13 cellular contexts compared by ENCODE assay signal in genomic region chr9:35606726-35607125, GRCh38. TPM values are rescaled to one million over a fixed set of nuclear protein-coding genes. Genes with fewer than 3 reads are reported as not detected.
DNase-seq lines count a peak whose midpoint lies in the region; ATAC-seq, FAIRE-seq and TF ChIP-seq lines count a peak whose summit lies in the region.
"Had no signal": no experiment of that assay in that cellular context is flagged by ENCODE, and none has a peak within 500 bp of the region (broad histone marks: within the 10 kb centered on the region; RNA-seq: fewer than 3 reads in every experiment).

No MANE protein-coding gene starts in this region.

- H3K36me3 ChIP-seq in HEK293 (ENCODE audit: control insufficient read depth in 2 of 2, insufficient read depth in 1 of 2, low read length in 2 of 2) (peaks cover 0 to 41% of the 10 kb centered on the region in 2 experiments; a peak in 1 of 3 replicates), astrocyte (ENCODE audit: insufficient read depth, low read length) (no peaks in the 10 kb centered on the region)

- TF ChIP-seq CTCF in AG04449 (IDR thresholded peaks at IDR 0.05; ENCODE audit: insufficient read depth, low read length, missing control alignments), result no peak
- TF ChIP-seq CTCF in HEK293 (tag by site-specific recombination; IDR thresholded peaks at IDR 0.05), result no peak
- TF ChIP-seq CTCF in astrocyte (IDR thresholded peaks at IDR 0.05; ENCODE audit: insufficient read depth, low read depth, low read length), result no peak

- H3K9me3 Mint-ChIP-seq in astrocyte (ENCODE audit: unreplicated experiment) (no peaks in the 10 kb centered on the region), naive B cell (no peaks in the 10 kb centered on the region)

- H4K20me1 ChIP-seq in astrocyte (ENCODE audit: insufficient read depth, low read length), result peaks cover 17% of the 10 kb centered on the region

- peak overlapping the region; percentile 36 for H3K27ac Mint-ChIP-seq in astrocyte (ENCODE audit: unreplicated experiment)
- peak overlapping the region in 4 of 6 donors; percentile 46 to 93 (median 86) for H3K27ac Mint-ChIP-seq in naive B cell

- peaks cover 16% of the 10 kb centered on the region for H3K36me3 Mint-ChIP-seq in astrocyte (ENCODE audit: low read depth, unreplicated experiment)
- H3K36me3 Mint-ChIP-seq in naive B cell, result peaks cover 5 to 6% of the 10 kb centered on the region in 2 donors

- peaks cover 16% of the 10 kb centered on the region for H3K79me2 ChIP-seq in astrocyte (ENCODE audit: insufficient read depth, low read length)

- no peaks in the 10 kb centered on the region for H3K27me3 ChIP-seq in astrocyte (ENCODE audit: insufficient read depth, low read length)
- H3K27me3 ChIP-seq: body of pancreas had no signal

- DNase-seq in AG04449 (ENCODE audit: low read depth, low spot score) (no peak), astrocyte (ENCODE audit: low read depth) (no peak), naive B cell (no peak), DMS153 (lab: John Stamatoyannopoulos, UW) (no peak), NCI-H1092 (lab: John Stamatoyannopoulos, UW) (no peak)
- DNase-seq: body of pancreas, SHP77 had no signal

- H3K9me3 ChIP-seq in HEK293 (ENCODE audit: control insufficient read depth, insufficient read depth, low read depth, low read length) (no peaks in the 10 kb centered on the region), astrocyte (ENCODE audit: insufficient read depth, low read depth, low read length) (no peaks in the 10 kb centered on the region)
- H3K9me3 ChIP-seq: body of pancreas, prostate gland had no signal

- POLR2A ChIA-PET in AG04449 (lab: Yijun Ruan, JAX) (no interaction called here), HEK293 (lab: Yijun Ruan, JAX) (no interaction called here)

- H3K4me3 Mint-ChIP-seq in astrocyte (ENCODE audit: unreplicated experiment), result peak overlapping the region; percentile 70
- peak overlapping the region; percentile 10 to 99 (median 78) for H3K4me3 Mint-ChIP-seq in naive B cell

- H3K27ac ChIP-seq in HEK293 (ENCODE audit: extremely low read depth, low read depth, low read length) (no peak overlapping the region), astrocyte (ENCODE audit: low read depth, low read length) (no peak overlapping the region)

- peak overlapping the region; percentile 34 for H3K4me2 ChIP-seq in astrocyte (ENCODE audit: low read length)

- H3K27me3 Mint-ChIP-seq in astrocyte (ENCODE audit: low read depth, unreplicated experiment) (no peaks in the 10 kb centered on the region), naive B cell (no peaks in the 10 kb centered on the region)

- H3K4me3 ChIP-seq in AG04449 (ENCODE audit: low read depth, low read length) (peak overlapping the region; percentile 18; the same call in 1 of the 2 replicates), HEK293 (ENCODE audit: low read depth, low read length) (no peak overlapping the region), astrocyte (ENCODE audit: insufficient read depth, low read depth, low read length) (no peak overlapping the region)

- no peak for FAIRE-seq in astrocyte (lab: Jason Lieb, UNC)
- FAIRE-seq: HTR-8/SVneo, islet of Langerhans had no signal

- ATAC-seq in naive B cell (ENCODE audit: low read depth in 2 of 2) (no peak), GM21737 (IDR thresholded peaks at IDR 0.05; ENCODE audit: unreplicated experiment) (no peak), HG03139 (IDR thresholded peaks at IDR 0.05; ENCODE audit: unreplicated experiment) (no peak)
- ATAC-seq: body of pancreas had no signal

- no peak overlapping the region for H2AFZ ChIP-seq in astrocyte (ENCODE audit: low read depth, low read length)

- CTCF ChIA-PET in AG04449 (lab: Yijun Ruan, JAX) (interaction anchor here (1.2 kb wide), 1 partner anchor 54 kb away, joined by 3 read pairs; no protein-coding TSS in a partner anchor), HEK293 (lab: Yijun Ruan, JAX) (interaction anchor here (0.6 to 1.2 kb wide), 2 partner anchors 9 to 10 kb away, joined by 3 to 6 read pairs; no protein-coding TSS in a partner anchor)

- no peak overlapping the region for H3K9ac ChIP-seq in astrocyte (ENCODE audit: low read length)

- no peaks in the 10 kb centered on the region for H3K4me1 ChIP-seq in HEK293 (ENCODE audit: control insufficient read depth, insufficient read depth, low read length)
- H3K4me1 ChIP-seq in astrocyte (ENCODE audit: insufficient read depth, low read length), result peaks cover 25% of the 10 kb centered on the region

- H3K4me1 Mint-ChIP-seq in astrocyte (ENCODE audit: low read depth, unreplicated experiment) (peaks cover 13% of the 10 kb centered on the region), naive B cell (peaks cover 41 to 67% (median 55%) of the 10 kb centered on the region in 3 donors)

TF ChIP-seq in HEK293, 187 proteins besides CTCF, POLR2A, EP300 and RAD21:
- no peak for TF ChIP-seq ZFHX2 (tag by site-specific recombination; conservative IDR thresholded peaks at IDR 0.05)
- TF ChIP-seq ZNF341 (tag by site-specific recombination; IDR thresholded peaks at IDR 0.05; ENCODE audit: low read depth), result peak; percentile 47
- no peak for TF ChIP-seq TCF7L2 (IDR thresholded peaks at IDR 0.05; ENCODE audit: borderline replicate concordance, low read depth, low read length)
- TF ChIP-seq ZNF585B (tag by site-specific recombination; IDR thresholded peaks at IDR 0.05), result no peak
TF ChIP-seq in HEK293: peak in this region for 1.

RNA-seq across cellular contexts. Expression of gene TESK1, which starts 1.7 kb away (rescaled TPM):
- total RNA-seq in astrocyte, result 30.9 and 33.7 TPM in 2 replicates
- polyA plus RNA-seq in naive B cell (ENCODE audit: low read depth in 6 of 6), result 10 to 100 TPM in 1 of 6 donors, 1 to 10 TPM in 5; 3.0 to 18.8 (median 6.8) TPM

RNA-seq across cellular contexts. Expression of gene CD72, which starts 11.5 kb away (rescaled TPM):
- 1.8 and 2.4 TPM in 2 replicates for total RNA-seq in astrocyte
- 100 to 1,000 TPM; 293 to 418 (median 315) TPM for polyA plus RNA-seq in naive B cell (ENCODE audit: low read depth in 6 of 6)

RNA-seq across cellular contexts. Expression of gene SIT1, which starts 44.0 kb away (rescaled TPM):
- total RNA-seq in astrocyte, result not detected in 2 replicates
- polyA plus RNA-seq in naive B cell (ENCODE audit: low read depth in 6 of 6), result 100 to 1,000 TPM in 1 of 6 donors, 10 to 100 TPM in 5; 56.8 to 107 (median 73.5) TPM

RNA-seq across cellular contexts. Expression of gene RMRP, which starts 51.1 kb away (rescaled TPM):
- total RNA-seq in astrocyte, result 13,402 and 14,410 TPM in 2 replicates
- polyA plus RNA-seq in naive B cell (ENCODE audit: low read depth in 6 of 6), result 10 to 100 TPM in 4 of 6 donors, not detected in 2; 41.0 to 72.3 (median 56.5) TPM

RNA-seq across cellular contexts. Expression of gene CCDC107, which starts 51.4 kb away (rescaled TPM):
- 15.5 and 18.8 TPM in 2 replicates for total RNA-seq in astrocyte
- polyA plus RNA-seq in naive B cell (ENCODE audit: low read depth in 6 of 6), result 10 to 100 TPM; 42.7 to 60.2 (median 51.5) TPM
